In genomic region chr17:56416682-56417351, GRCh38 we compare ENCODE assay signal across 34 cellular contexts.
"Had no signal": no experiment of that assay in that cellular context is flagged by ENCODE, and none has a peak within 500 bp of the region (broad histone marks: within the 10 kb centered on the region; RNA-seq: fewer than 3 reads in every experiment).

No MANE protein-coding gene starts in this region.

- DNase-seq: activated effector memory CD4-positive, alpha-beta T cell treated with anti-CD3 and anti-CD28 coated beads, Interleukin-2, amount 50 U/mL, for 16 hours; activated effector memory CD4-positive, alpha-beta T cell treated with Interleukin-2 at 50 U/mL for 16 hours; activated gamma-delta T cell; activated gamma-delta T cell treated with Interleukin-2 at 50 U/mL for 16 hours; activated naive CD4-positive, alpha-beta T cell; activated naive CD4-positive, alpha-beta T cell treated with anti-CD3 and anti-CD28 coated beads for 36 hours; activated naive CD4-positive, alpha-beta T cell treated with anti-CD3 and anti-CD28 coated beads, Interleukin-2, amount 10 ng/mL, durations not matched to agents 7 days and 5 days; activated naive CD4-positive, alpha-beta T cell treated with anti-CD3 and anti-CD28 coated beads, Interleukin-2, amount 50 U/mL, for 16 hours; activated naive CD4-positive, alpha-beta T cell treated with Interleukin-2 at 50 U/mL for 16 hours; activated naive CD8-positive, alpha-beta T cell treated with anti-CD3 and anti-CD28 coated beads for 36 hours; activated naive CD8-positive, alpha-beta T cell treated with anti-CD3 and anti-CD28 coated beads, Interleukin-2, amount 10 ng/mL, durations not matched to agents 7 days and 5 days; activated naive CD8-positive, alpha-beta T cell treated with anti-CD3 and anti-CD28 coated beads, Interleukin-2, amount 50 U/mL, for 24 hours; activated T-cell treated with anti-CD3 and anti-CD28 coated beads, Interleukin-2, amount 50 U/mL, for 1 hour; activated T-cell treated with anti-CD3 and anti-CD28 coated beads, Interleukin-2, amount 50 U/mL, for 24 hours; activated T-cell treated with anti-CD3 and anti-CD28 coated beads, Interleukin-2, amount 50 U/mL, for 4 hours; activated T-cell treated with anti-CD3 and anti-CD28 coated beads, Interleukin-2, amount 50 U/mL, for 48 hours; activated T-cell treated with anti-CD3 and anti-CD28 coated beads, Interleukin-2, amount 50 U/mL, for 72 hours; adrenal gland; amniotic stem cell; amygdala; anterior cingulate cortex; aorta; body of pancreas; brain microvascular endothelial cell; caudate nucleus; central memory CD4-positive, alpha-beta T cell; cerebellar nuclear complex had no signal

- H3K4me1 ChIP-seq: adrenal gland, ascending aorta, body of pancreas, breast epithelium had no signal

- H3K4me3 ChIP-seq: adrenal gland, ascending aorta, body of pancreas, breast epithelium, cardiac muscle cell had no signal

- H3K36me3 ChIP-seq: adrenal gland, ascending aorta, brain microvascular endothelial cell, breast epithelium, cardiac muscle cell had no signal

- ATAC-seq: activated naive CD4-positive, alpha-beta T cell treated with anti-CD3 and anti-CD28 coated beads, Interleukin-2, amount 50 U/mL, for 72 hours; activated naive CD8-positive, alpha-beta T cell treated with anti-CD3 and anti-CD28 coated beads, Interleukin-2, amount 50 U/mL, for 24 hours; activated T-cell treated with anti-CD3 and anti-CD28 coated beads, Interleukin-2, amount 50 U/mL, for 4 hours; activated T-cell treated with anti-CD3 and anti-CD28 coated beads, Interleukin-2, amount 50 U/mL, for 72 hours; activated T-helper 17 cell treated with anti-CD3 and anti-CD28 coated beads, Interleukin-2, amount 50 U/mL, for 72 hours; body of pancreas had no signal

- H3K27ac ChIP-seq: adrenal gland, ascending aorta, body of pancreas, brain microvascular endothelial cell, breast epithelium, cardiac muscle cell had no signal

- FAIRE-seq: astrocyte, bronchial epithelial cell had no signal

- H3K9me3 ChIP-seq: adrenal gland had no signal

- H3K27me3 ChIP-seq: adrenal gland, ascending aorta, body of pancreas, brain microvascular endothelial cell, breast epithelium, cardiac muscle cell had no signal
